ENCODE assay signal across 8 cellular contexts in the genomic region with DNA sequence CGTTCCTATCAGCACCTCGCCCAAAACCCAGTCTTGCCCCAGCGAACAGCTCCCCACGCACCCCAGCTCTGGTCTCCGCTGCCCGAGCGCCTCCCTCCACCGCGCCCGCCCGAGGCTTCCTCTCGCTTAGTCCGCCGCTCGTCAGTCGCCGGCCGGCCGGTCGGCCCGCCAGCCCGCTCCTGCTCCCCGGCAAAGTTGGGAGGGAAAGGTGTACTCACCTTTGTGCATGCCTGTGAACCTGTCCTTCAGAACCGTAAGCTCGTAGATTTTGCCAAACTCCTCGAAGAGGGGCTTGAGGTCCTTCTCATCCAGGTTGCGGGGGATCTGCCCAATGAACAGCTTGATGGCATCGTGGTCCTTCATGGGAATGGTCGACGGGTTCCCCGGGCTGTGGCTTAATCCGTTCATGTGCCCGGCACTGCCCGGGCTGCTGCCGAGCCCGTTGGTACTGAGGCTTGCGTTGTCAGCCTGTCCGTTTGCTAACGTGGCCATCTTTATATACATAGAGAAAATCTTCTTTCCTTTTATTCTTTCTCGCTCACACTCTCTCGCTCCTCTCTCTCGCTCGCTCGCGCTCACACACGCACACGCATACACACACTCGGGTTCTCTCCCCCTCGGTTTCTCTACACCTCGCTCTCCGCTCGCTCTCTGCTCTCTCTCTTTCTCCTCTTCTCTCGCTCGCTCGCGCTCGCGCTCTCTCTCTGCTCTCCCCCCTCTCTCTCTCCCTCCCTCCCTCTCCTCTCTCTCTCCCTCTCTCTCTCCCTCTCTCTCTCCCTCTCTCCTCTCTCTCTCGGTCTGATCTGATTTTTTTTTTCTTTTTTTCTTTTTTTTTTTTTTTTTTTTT. TPM values are rescaled to one million over a fixed set of nuclear protein-coding genes. Genes with fewer than 3 reads are reported as not detected.
DNase-seq lines count a peak whose midpoint lies in the region; ATAC-seq and TF ChIP-seq lines count a peak whose summit lies in the region.

A gene (minus strand): TSS at position 661 of the 847 bp plus-strand sequence.

- no peak for TF ChIP-seq POLR2A in breast epithelium (IDR thresholded peaks at IDR 0.05)
- no peak for TF ChIP-seq POLR2A in suprapubic skin (IDR thresholded peaks at IDR 0.05)

- intact Hi-C loops in breast epithelium (cut with DNase I; ENCODE audit: low total_unique reads) = no loop called here

- TF ChIP-seq EP300 in suprapubic skin (IDR thresholded peaks at IDR 0.05) = no peak

- H3K36me3 ChIP-seq in breast epithelium (no peaks in the 10 kb centered on the region), suprapubic skin (no peaks in the 10 kb centered on the region)

- H3K27ac ChIP-seq in breast epithelium = no peak within 1 kb of the TSS
- no peak within 1 kb of the TSS for H3K27ac ChIP-seq in suprapubic skin

- 2% methylated on average over 51 of the region's 59 CpGs for WGBS in suprapubic skin

- peak within 1 kb of the TSS; percentile 51 to 74 (median 54) for H3K4me3 ChIP-seq in breast epithelium
- H3K4me3 ChIP-seq in suprapubic skin = peak within 1 kb of the TSS; percentile 74

- DNase-seq in DMS53 treated with DMSO at 0.1 percent for 48 hours (lab: John Stamatoyannopoulos, UW; ENCODE audit: unreplicated experiment) = peak; percentile 71
- peak; percentile 29 for DNase-seq in NCI-H2029 treated with DMSO at 0.1 percent for 48 hours (lab: John Stamatoyannopoulos, UW)
- no peak for DNase-seq in breast epithelium (ENCODE audit: low spot score in 2 of 2)
- DNase-seq in left kidney (ENCODE audit: low read depth, low spot score) = peak; percentile 54
- no peak for DNase-seq in suprapubic skin (ENCODE audit: low spot score in 2 of 2)
- DNase-seq in stimulated activated CD4-positive, alpha-beta T cell treated with anti-CD3 and anti-CD28 coated beads, Interleukin-2, amount 100 ng/mL, for 48 hours = no peak
- no peak for DNase-seq in cortex of kidney (lab: John Stamatoyannopoulos, UW)

- H3K4me1 ChIP-seq in breast epithelium (peaks cover 10 to 11% of the 10 kb centered on the region in 2 donors), suprapubic skin (peaks cover 30% of the 10 kb centered on the region)

- H3K27me3 ChIP-seq in breast epithelium = peaks cover 8 to 65% of the 10 kb centered on the region in 2 donors
- peaks cover 88% of the 10 kb centered on the region for H3K27me3 ChIP-seq in suprapubic skin

- ATAC-seq in HG02840 (IDR thresholded peaks at IDR 0.05; ENCODE audit: low FRiP score, unreplicated experiment) = no peak

- TF ChIP-seq CTCF in breast epithelium (IDR thresholded peaks at IDR 0.05) (no peak), suprapubic skin (IDR thresholded peaks at IDR 0.05) (no peak)

- H3K9me3 ChIP-seq in breast epithelium (no peaks in the 10 kb centered on the region), suprapubic skin (no peaks in the 10 kb centered on the region)

RNA-seq across cellular contexts. Expression of the gene that starts here (rescaled TPM):
- 1 to 10 TPM in 1 of 3 donors, not detected in 2; 1.0 TPM for total RNA-seq in breast epithelium
- not detected for total RNA-seq in suprapubic skin

Comparison
In these comparisons a context has a peak if more than half of its experiments do, and no peak if none do; other contexts are left out.
1. DNase-seq: peak in DMS53 treated with DMSO at 0.1 percent for 48 hours (single experiment), NCI-H2029 treated with DMSO at 0.1 percent for 48 hours (single experiment) and left kidney (single experiment); none in breast epithelium (0 of 2), suprapubic skin (0 of 2), stimulated activated CD4-positive, alpha-beta T cell treated with anti-CD3 and anti-CD28 coated beads, Interleukin-2, amount 100 ng/mL, for 48 hours (0 of 2) and cortex of kidney (single experiment).